Comparison of ENCODE assay signal across 1 cellular context in the genomic region with DNA sequence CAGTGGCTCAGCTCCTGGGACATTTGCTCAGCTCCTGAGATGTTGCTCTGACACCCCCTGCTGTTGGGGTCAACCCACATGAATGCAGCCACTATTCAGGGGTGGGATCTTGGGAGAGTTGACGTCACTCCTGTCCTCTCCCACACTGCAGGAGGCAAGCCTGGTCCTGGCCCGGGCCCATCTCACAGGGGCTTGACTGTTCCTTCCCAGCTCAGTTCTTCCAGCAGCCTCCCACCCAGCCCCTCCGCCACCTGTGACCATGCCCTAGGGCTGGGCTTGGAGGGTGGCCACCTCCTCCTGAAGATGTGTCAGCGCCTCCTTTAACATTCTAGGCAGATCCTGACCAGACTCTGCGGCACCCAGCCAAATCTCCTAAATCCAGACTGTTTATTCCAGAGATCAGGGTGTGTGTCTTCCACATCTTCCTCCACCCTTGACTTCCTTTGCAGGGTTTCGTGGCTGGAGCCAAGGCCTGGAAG.
TF ChIP-seq lines count a peak whose summit lies in the region.

No MANE protein-coding gene starts in this region.

TF ChIP-seq in WTC11, 78 proteins besides CTCF, POLR2A, EP300 and RAD21 (continued from another document):
- TF ChIP-seq, protein P1, sequence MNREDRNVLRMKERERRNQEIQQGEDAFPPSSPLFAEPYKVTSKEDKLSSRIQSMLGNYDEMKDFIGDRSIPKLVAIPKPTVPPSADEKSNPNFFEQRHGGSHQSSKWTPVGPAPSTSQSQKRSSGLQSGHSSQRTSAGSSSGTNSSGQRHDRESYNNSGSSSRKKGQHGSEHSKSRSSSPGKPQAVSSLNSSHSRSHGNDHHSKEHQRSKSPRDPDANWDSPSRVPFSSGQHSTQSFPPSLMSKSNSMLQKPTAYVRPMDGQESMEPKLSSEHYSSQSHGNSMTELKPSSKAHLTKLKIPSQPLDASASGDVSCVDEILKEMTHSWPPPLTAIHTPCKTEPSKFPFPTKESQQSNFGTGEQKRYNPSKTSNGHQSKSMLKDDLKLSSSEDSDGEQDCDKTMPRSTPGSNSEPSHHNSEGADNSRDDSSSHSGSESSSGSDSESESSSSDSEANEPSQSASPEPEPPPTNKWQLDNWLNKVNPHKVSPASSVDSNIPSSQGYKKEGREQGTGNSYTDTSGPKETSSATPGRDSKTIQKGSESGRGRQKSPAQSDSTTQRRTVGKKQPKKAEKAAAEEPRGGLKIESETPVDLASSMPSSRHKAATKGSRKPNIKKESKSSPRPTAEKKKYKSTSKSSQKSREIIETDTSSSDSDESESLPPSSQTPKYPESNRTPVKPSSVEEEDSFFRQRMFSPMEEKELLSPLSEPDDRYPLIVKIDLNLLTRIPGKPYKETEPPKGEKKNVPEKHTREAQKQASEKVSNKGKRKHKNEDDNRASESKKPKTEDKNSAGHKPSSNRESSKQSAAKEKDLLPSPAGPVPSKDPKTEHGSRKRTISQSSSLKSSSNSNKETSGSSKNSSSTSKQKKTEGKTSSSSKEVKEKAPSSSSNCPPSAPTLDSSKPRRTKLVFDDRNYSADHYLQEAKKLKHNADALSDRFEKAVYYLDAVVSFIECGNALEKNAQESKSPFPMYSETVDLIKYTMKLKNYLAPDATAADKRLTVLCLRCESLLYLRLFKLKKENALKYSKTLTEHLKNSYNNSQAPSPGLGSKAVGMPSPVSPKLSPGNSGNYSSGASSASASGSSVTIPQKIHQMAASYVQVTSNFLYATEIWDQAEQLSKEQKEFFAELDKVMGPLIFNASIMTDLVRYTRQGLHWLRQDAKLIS (CRISPR knock-in tag; IDR thresholded peaks at IDR 0.05; ENCODE audit: borderline replicate concordance): no peak
- TF ChIP-seq, protein P2, sequence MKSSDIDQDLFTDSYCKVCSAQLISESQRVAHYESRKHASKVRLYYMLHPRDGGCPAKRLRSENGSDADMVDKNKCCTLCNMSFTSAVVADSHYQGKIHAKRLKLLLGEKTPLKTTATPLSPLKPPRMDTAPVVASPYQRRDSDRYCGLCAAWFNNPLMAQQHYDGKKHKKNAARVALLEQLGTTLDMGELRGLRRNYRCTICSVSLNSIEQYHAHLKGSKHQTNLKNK (CRISPR knock-in tag; IDR thresholded peaks at IDR 0.05): no peak
- TF ChIP-seq, protein P3, sequence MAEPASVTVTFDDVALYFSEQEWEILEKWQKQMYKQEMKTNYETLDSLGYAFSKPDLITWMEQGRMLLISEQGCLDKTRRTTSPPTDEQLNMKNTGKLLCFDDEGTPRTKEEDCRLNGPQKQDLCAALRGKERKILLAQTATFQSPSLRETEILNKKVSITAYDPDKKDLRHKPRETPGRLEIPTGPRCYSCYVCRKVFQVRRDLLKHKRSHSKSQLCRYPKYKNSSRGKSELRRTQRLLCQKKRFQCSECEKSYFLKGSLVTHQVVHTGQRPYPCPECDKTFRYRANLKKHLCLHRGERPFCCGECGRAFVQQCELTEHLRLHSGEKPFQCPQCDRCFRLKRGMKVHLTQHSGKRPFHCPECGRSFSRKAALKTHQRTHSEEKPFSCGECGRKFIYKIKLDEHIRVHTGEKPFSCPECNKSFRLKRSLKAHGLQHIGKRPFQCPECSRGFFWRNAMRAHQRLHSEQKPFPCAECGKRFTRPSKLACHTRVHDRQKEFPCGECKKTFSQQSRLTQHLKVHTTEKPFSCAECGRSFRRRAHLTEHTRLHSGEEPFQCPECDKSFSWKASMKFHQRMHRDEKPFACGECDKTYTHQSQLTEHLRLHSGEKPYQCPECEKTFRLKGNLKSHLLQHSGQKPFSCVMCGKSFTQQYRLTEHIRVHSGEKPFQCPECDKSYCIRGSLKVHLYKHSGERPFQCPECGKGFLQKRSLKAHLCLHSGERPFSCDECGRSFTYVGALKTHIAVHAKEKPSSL (CRISPR knock-in tag; conservative IDR thresholded peaks at IDR 0.05): no peak
- TF ChIP-seq, protein P4, sequence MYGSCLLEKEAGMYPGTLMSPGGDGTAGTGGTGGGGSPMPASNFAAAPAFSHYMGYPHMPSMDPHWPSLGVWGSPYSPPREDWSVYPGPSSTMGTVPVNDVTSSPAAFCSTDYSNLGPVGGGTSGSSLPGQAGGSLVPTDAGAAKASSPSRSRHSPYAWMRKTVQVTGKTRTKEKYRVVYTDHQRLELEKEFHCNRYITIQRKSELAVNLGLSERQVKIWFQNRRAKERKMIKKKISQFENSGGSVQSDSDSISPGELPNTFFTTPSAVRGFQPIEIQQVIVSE (CRISPR knock-in tag; IDR thresholded peaks at IDR 0.05; ENCODE audit: borderline replicate concordance): no peak
- no peak for TF ChIP-seq NR3C1 (CRISPR knock-in tag; conservative IDR thresholded peaks at IDR 0.05; ENCODE audit: low read depth)
- TF ChIP-seq, protein P5, sequence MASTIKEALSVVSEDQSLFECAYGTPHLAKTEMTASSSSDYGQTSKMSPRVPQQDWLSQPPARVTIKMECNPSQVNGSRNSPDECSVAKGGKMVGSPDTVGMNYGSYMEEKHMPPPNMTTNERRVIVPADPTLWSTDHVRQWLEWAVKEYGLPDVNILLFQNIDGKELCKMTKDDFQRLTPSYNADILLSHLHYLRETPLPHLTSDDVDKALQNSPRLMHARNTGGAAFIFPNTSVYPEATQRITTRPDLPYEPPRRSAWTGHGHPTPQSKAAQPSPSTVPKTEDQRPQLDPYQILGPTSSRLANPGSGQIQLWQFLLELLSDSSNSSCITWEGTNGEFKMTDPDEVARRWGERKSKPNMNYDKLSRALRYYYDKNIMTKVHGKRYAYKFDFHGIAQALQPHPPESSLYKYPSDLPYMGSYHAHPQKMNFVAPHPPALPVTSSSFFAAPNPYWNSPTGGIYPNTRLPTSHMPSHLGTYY (CRISPR knock-in tag; IDR thresholded peaks at IDR 0.05): no peak
- TF ChIP-seq CREB1 (CRISPR knock-in tag; IDR thresholded peaks at IDR 0.05): no peak
- TF ChIP-seq, protein P6, sequence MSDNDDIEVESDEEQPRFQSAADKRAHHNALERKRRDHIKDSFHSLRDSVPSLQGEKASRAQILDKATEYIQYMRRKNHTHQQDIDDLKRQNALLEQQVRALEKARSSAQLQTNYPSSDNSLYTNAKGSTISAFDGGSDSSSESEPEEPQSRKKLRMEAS (CRISPR knock-in tag; IDR thresholded peaks at IDR 0.05): no peak
